10 cellular contexts compared by ENCODE assay signal in genomic region chr19:14056741-14057356, GRCh38. TPM values are rescaled to one million over a fixed set of nuclear protein-coding genes. Genes with fewer than 3 reads are reported as not detected.
A peak's percentile ranks its signal among the peaks of the same experiment; 100 is the strongest.
DNase-seq lines count a peak whose midpoint lies in the region; ATAC-seq and TF ChIP-seq lines count a peak whose summit lies in the region.
"Had no signal": no experiment of that assay in that cellular context is flagged by ENCODE, and none has a peak within 500 bp of the region (broad histone marks: within the 10 kb centered on the region; RNA-seq: fewer than 3 reads in every experiment).

No MANE protein-coding gene starts in this region.

- no peak for TF ChIP-seq CTCF in CD4-positive, alpha-beta T cell (IDR thresholded peaks at IDR 0.05)
- TF ChIP-seq CTCF in esophagus muscularis mucosa (IDR thresholded peaks at IDR 0.05) (no peak), parathyroid adenoma (IDR thresholded peaks at IDR 0.05) (no peak), MM.1S (IDR thresholded peaks at IDR 0.05; ENCODE audit: low read length) (no peak)

- POLR2A ChIA-PET in CD4-positive, alpha-beta T cell (lab: Charles Lee): interaction anchor here (0.6 to 3.3 kb wide), 6 partner anchors 11 to 440 kb away, joined by 3 to 9 read pairs (median 3); partner anchors contain the start of genes DCAF15 and IL27RA

- H3K79me2 ChIP-seq in parathyroid adenoma (no peaks in the 10 kb centered on the region), MM.1S (ENCODE audit: low read length) (no peaks in the 10 kb centered on the region)

- H3K9ac ChIP-seq in HUES6 (ENCODE audit: low read length) (no peak overlapping the region), parathyroid adenoma (no peak overlapping the region), MM.1S (ENCODE audit: low read length) (no peak overlapping the region)

- no peaks in the 10 kb centered on the region for H4K20me1 ChIP-seq in MM.1S (ENCODE audit: insufficient read depth, low read length)

- H3K4me1 ChIP-seq in HUES6 (ENCODE audit: control insufficient read depth, insufficient read depth, low read length) (peaks cover 5% of the 10 kb centered on the region; the same call in 1 of the 2 replicates), esophagus muscularis mucosa (peaks cover 5 to 28% (median 26%) of the 10 kb centered on the region in 4 donors), parathyroid adenoma (peaks cover 7% of the 10 kb centered on the region), MM.1S (ENCODE audit: low read length) (no peaks in the 10 kb centered on the region; the same call in 1 of the 2 replicates)

- 41% methylated on average over 8 of the region's 19 CpGs for WGBS in esophagus muscularis mucosa

- H3K4me3 ChIP-seq in HUES6 (ENCODE audit: low read depth, low read length): peak overlapping the region; percentile 61
- H3K4me3 ChIP-seq in esophagus muscularis mucosa: peak overlapping the region; percentile 46 to 61 (median 50)
- no peak overlapping the region for H3K4me3 ChIP-seq in parathyroid adenoma (ENCODE audit: low read depth, low read length)
- no peak overlapping the region for H3K4me3 ChIP-seq in MM.1S (ENCODE audit: low read length)

- intact Hi-C loops in CD4-positive, alpha-beta T cell (cut with DNase I, micrococcal nuclease): no loop called here
- intact Hi-C loops in esophagus muscularis mucosa (cut with DNase I) (loop anchor here (5.0 kb wide), 1 partner anchor 175 kb away; no protein-coding TSS in a partner anchor), left colon (cut with DNase I, micrococcal nuclease) (loop anchor here in 1 of 2 donors (5.0 kb wide), 1 partner anchor 180 kb away; the partner anchor contains the start of gene NANOS3)

- no peaks in the 10 kb centered on the region for H3K9me3 Mint-ChIP-seq in CD4-positive, alpha-beta T cell

- H2AFZ ChIP-seq in parathyroid adenoma: peak overlapping the region; percentile 67
- H2AFZ ChIP-seq in MM.1S (ENCODE audit: low read length): no peak overlapping the region

- no peak for TF ChIP-seq POLR2A in esophagus muscularis mucosa (IDR thresholded peaks at IDR 0.05; ENCODE audit: low read depth)

- no peak for TF ChIP-seq EP300 in esophagus muscularis mucosa (IDR thresholded peaks at IDR 0.05)

- no peak overlapping the region for H3K4me2 ChIP-seq in parathyroid adenoma (ENCODE audit: low read length)
- H3K4me2 ChIP-seq in MM.1S (ENCODE audit: low read depth, low read length): no peak overlapping the region

- H3K4me3 Mint-ChIP-seq in CD4-positive, alpha-beta T cell: peak overlapping the region; percentile 34

- no peaks in the 10 kb centered on the region for H3K9me3 ChIP-seq in CD4-positive, alpha-beta T cell (ENCODE audit: control insufficient read depth, low read length)
- H3K9me3 ChIP-seq in HUES6 (ENCODE audit: control insufficient read depth, insufficient read depth, low read depth, low read length): no peaks in the 10 kb centered on the region
- peaks cover 0 to 9% (median 4%) of the 10 kb centered on the region in 4 donors for H3K9me3 ChIP-seq in esophagus muscularis mucosa
- H3K9me3 ChIP-seq in parathyroid adenoma (ENCODE audit: control insufficient read depth, low read length): no peaks in the 10 kb centered on the region
- H3K9me3 ChIP-seq in MM.1S (replicated peaks; ENCODE audit: insufficient read depth, low read length): no peaks in the 10 kb centered on the region

- H3K9me2 ChIP-seq in MM.1S (replicated peaks; ENCODE audit: insufficient read depth, low read length): no peaks in the 10 kb centered on the region

- H3K27ac ChIP-seq in CD4-positive, alpha-beta T cell (ENCODE audit: low read depth, low read length): no peak overlapping the region
- H3K27ac ChIP-seq in HUES6 (ENCODE audit: low read depth, low read length): no peak overlapping the region
- H3K27ac ChIP-seq in esophagus muscularis mucosa (replicated peaks in 1 of 4): no peak overlapping the region
- no peak overlapping the region for H3K27ac ChIP-seq in parathyroid adenoma
- no peak overlapping the region for H3K27ac ChIP-seq in MM.1S (ENCODE audit: low read length)

- H3K4me1 Mint-ChIP-seq in CD4-positive, alpha-beta T cell (ENCODE audit: low read depth): peaks cover 20% of the 10 kb centered on the region

- H3K27me3 ChIP-seq in CD4-positive, alpha-beta T cell (ENCODE audit: control insufficient read depth, insufficient read depth, low read length): peaks cover 32% of the 10 kb centered on the region
- H3K27me3 ChIP-seq in HUES6 (ENCODE audit: control insufficient read depth, insufficient read depth, low read length) (peaks cover 22% of the 10 kb centered on the region), esophagus muscularis mucosa (peaks cover 0 to 50% (median 23%) of the 10 kb centered on the region in 4 donors), parathyroid adenoma (ENCODE audit: control insufficient read depth, insufficient read depth, low read length) (no peaks in the 10 kb centered on the region), MM.1S (replicated peaks; ENCODE audit: insufficient read depth, low read length) (peaks cover 48% of the 10 kb centered on the region)

- no peak for ATAC-seq in CD4-positive, alpha-beta T cell (ENCODE audit: poor library complexity)
- ATAC-seq in left colon (no peak), GM21786 (IDR thresholded peaks at IDR 0.05; ENCODE audit: unreplicated experiment) (no peak)

- peaks cover 22% of the 10 kb centered on the region for H3K36me3 Mint-ChIP-seq in CD4-positive, alpha-beta T cell (ENCODE audit: low read depth)

- H3K36me3 ChIP-seq in HUES6 (ENCODE audit: control insufficient read depth, insufficient read depth, low read length): peaks cover 6% of the 10 kb centered on the region; the same call in 1 of the 2 replicates
- H3K36me3 ChIP-seq in esophagus muscularis mucosa: peaks cover 0 to 3% (median 0%) of the 10 kb centered on the region in 4 donors
- H3K36me3 ChIP-seq in parathyroid adenoma (ENCODE audit: control insufficient read depth, insufficient read depth, low read length): no peaks in the 10 kb centered on the region
- H3K36me3 ChIP-seq in MM.1S (replicated peaks; ENCODE audit: insufficient read depth, low read length): no peaks in the 10 kb centered on the region

- no peak overlapping the region for H3K27ac Mint-ChIP-seq in CD4-positive, alpha-beta T cell

- H3F3A ChIP-seq in MM.1S (ENCODE audit: insufficient read depth, low read length): no peaks in the 10 kb centered on the region

- CTCF ChIA-PET in CD4-positive, alpha-beta T cell (lab: Charles Lee): interaction anchor here (1.1 to 1.6 kb wide), 3 partner anchors 8 to 80 kb away, joined by 3 to 8 read pairs (median 5); partner anchors contain the start of genes ASF1B and MISP3

- peaks cover 34% of the 10 kb centered on the region for H3K27me3 Mint-ChIP-seq in CD4-positive, alpha-beta T cell

- DNase-seq in CD4-positive, alpha-beta T cell: no peak
- DNase-seq in esophagus muscularis mucosa (ENCODE audit: extremely low spot score) (no peak), left colon (no peak), NCI-H2227 (lab: John Stamatoyannopoulos, UW; ENCODE audit: unreplicated experiment) (no peak), MM.1S (no peak)

RNA-seq across cellular contexts. Expression of gene PALM3, which starts 5.0 kb away (rescaled TPM):
- total RNA-seq in CD4-positive, alpha-beta T cell: under 1 TPM in 1 of 2 experiments, not detected in 1; 0.25 TPM
- total RNA-seq in esophagus muscularis mucosa (under 1 TPM in 2 of 4 donors, not detected in 2; 0.32 to 0.42 TPM), left colon (under 1 TPM; 0.59 to 0.79 TPM)
- total RNA-seq: skeletal muscle tissue, subcutaneous adipose tissue had no signal

RNA-seq across cellular contexts. Expression of gene MISP3, which starts 15.7 kb away (rescaled TPM):
- total RNA-seq in CD4-positive, alpha-beta T cell: under 1 TPM; 0.39 to 0.49 TPM
- total RNA-seq in esophagus muscularis mucosa: 10 to 100 TPM in 1 of 4 donors, 1 to 10 TPM in 3; 1.5 to 11.1 (median 7.6) TPM
- total RNA-seq in left colon: 10 to 100 TPM; 32.9 to 40.3 TPM
- total RNA-seq: skeletal muscle tissue had no signal

RNA-seq across cellular contexts. Expression of gene IL27RA, which starts 25.3 kb away (rescaled TPM):
- 10 to 100 TPM; 25.0 to 26.7 TPM for total RNA-seq in CD4-positive, alpha-beta T cell
- total RNA-seq in esophagus muscularis mucosa (1 to 10 TPM; 3.0 to 5.5 (median 4.5) TPM), left colon (1 to 10 TPM; 1.9 to 3.6 TPM)

RNA-seq across cellular contexts. Expression of gene C19orf67, which starts 28.7 kb away (rescaled TPM):
- not detected for total RNA-seq in CD4-positive, alpha-beta T cell
- not detected for total RNA-seq in esophagus muscularis mucosa
- under 1 TPM in 1 of 2 donors, not detected in 1; 0.42 TPM for total RNA-seq in left colon
- total RNA-seq: skeletal muscle tissue, subcutaneous adipose tissue had no signal

RNA-seq across cellular contexts. Expression of gene RLN3, which starts 28.9 kb away (rescaled TPM):
- total RNA-seq in CD4-positive, alpha-beta T cell: not detected
- total RNA-seq in esophagus muscularis mucosa: not detected
- not detected for total RNA-seq in left colon
- total RNA-seq: skeletal muscle tissue, subcutaneous adipose tissue had no signal

Comparison
In these comparisons a context has a peak if more than half of its experiments do, and no peak if none do; other contexts are left out.
1. H3K4me3 ChIP-seq: peak in HUES6 (single experiment) and esophagus muscularis mucosa (4 of 4); none in parathyroid adenoma (single experiment) and MM.1S (single experiment).